19 cellular contexts compared by ENCODE assay signal in the genomic region with DNA sequence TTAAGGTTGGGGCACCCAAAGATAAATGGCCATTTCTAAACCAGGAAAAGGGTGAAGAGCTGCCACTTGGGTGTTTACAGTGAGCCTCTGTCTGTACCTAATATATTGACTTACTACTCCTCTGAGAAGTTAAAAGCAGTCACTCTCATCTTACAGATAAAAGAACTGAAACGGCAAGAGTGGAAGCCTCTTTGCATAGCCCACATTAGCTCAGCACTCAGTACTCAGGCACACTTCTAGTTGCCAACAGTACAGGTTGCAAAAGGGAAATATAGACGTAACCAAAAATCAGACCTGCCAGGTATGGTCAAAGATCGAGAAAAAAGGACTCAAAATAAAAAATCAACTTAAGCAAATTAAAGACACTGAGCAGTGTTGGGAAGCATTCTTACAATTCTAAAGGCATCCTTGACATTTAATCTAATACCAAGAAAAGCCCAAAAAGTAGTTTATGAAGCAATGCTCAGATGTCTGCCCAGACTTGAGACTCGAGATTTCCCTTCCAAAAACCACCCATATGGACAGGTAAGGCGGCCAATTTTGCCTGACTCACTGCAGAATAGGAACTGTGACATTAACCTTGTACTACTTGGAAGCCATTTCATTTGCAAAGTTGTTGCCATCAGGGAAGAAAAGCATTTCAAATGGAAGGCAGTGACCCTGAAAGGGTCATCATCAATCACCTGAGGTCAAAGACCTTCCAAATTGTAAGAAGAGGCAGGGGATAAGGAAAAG.
A peak's percentile ranks its signal among the peaks of the same experiment; 100 is the strongest.
DNase-seq lines count a peak whose midpoint lies in the region; ATAC-seq and TF ChIP-seq lines count a peak whose summit lies in the region.
"Had no signal": no experiment of that assay in that cellular context is flagged by ENCODE, and none has a peak within 500 bp of the region (broad histone marks: within the 10 kb centered on the region; RNA-seq: fewer than 3 reads in every experiment).

No MANE protein-coding gene starts in this region.

- H3K36me3 ChIP-seq in HUES48 (ENCODE audit: control insufficient read depth, insufficient read depth, low read length) (peaks cover 25% of the 10 kb centered on the region), breast epithelium (no peaks in the 10 kb centered on the region)

- H3K27me3 ChIP-seq in HUES48 (ENCODE audit: control insufficient read depth, insufficient read depth, low read length) (no peaks in the 10 kb centered on the region), breast epithelium (no peaks in the 10 kb centered on the region)
- H3K27me3 ChIP-seq: vagina had no signal

- no peak for TF ChIP-seq CTCF in GM12865 (IDR thresholded peaks at IDR 0.05; ENCODE audit: insufficient read depth, low read depth, low read length, missing control alignments)
- TF ChIP-seq CTCF in breast epithelium (IDR thresholded peaks at IDR 0.05), result no peak

- no peaks in the 10 kb centered on the region for H3K4me1 Mint-ChIP-seq in activated CD8-positive, alpha-beta memory T cell treated with anti-CD3 and anti-CD28 coated beads, Interleukin-2, amount 10 ng/mL, durations not matched to agents 7 days and 5 days

- H3K4me1 ChIP-seq in HUES48 (ENCODE audit: control insufficient read depth, insufficient read depth, low read length) (peaks cover 41% of the 10 kb centered on the region), breast epithelium (no peaks in the 10 kb centered on the region)
- H3K4me1 ChIP-seq: left ventricle myocardium inferior, parathyroid adenoma had no signal

- intact Hi-C loops in breast epithelium (cut with DNase I; ENCODE audit: low total_unique reads), result no loop called here

- H3K9me3 Mint-ChIP-seq in activated CD8-positive, alpha-beta memory T cell treated with anti-CD3 and anti-CD28 coated beads, Interleukin-2, amount 10 ng/mL, durations not matched to agents 7 days and 5 days (ENCODE audit: low read depth), result no peaks in the 10 kb centered on the region

- no peak overlapping the region for H3K27ac Mint-ChIP-seq in activated CD8-positive, alpha-beta memory T cell treated with anti-CD3 and anti-CD28 coated beads, Interleukin-2, amount 10 ng/mL, durations not matched to agents 7 days and 5 days

- H3K36me3 Mint-ChIP-seq in activated CD8-positive, alpha-beta memory T cell treated with anti-CD3 and anti-CD28 coated beads, Interleukin-2, amount 10 ng/mL, durations not matched to agents 7 days and 5 days, result peaks cover 2% of the 10 kb centered on the region

- no peak overlapping the region for H3K4me3 Mint-ChIP-seq in activated CD8-positive, alpha-beta memory T cell treated with anti-CD3 and anti-CD28 coated beads, Interleukin-2, amount 10 ng/mL, durations not matched to agents 7 days and 5 days

- DNase-seq in GM12865 (ENCODE audit: low read depth) (peak; percentile 11), NCI-H146 (lab: John Stamatoyannopoulos, UW) (no peak), breast epithelium (ENCODE audit: low spot score in 2 of 2) (no peak), epidermal melanocyte (ENCODE audit: insufficient read length, low spot score) (no peak)
- DNase-seq in activated CD8-positive, alpha-beta memory T cell treated with anti-CD3 and anti-CD28 coated beads, Interleukin-2, amount 10 ng/mL, durations not matched to agents 7 days and 5 days, result no peak
- DNase-seq: activated effector memory CD4-positive, alpha-beta T cell treated with Interleukin-2 at 50 U/mL for 16 hours; GDM1; HCEC 1CT; left ventricle myocardium inferior; NCI-H1092; NCI-H2227 treated with DMSO at 0.1 percent for 48 hours; stimulated activated naive CD8-positive, alpha-beta T cell treated with anti-CD3 and anti-CD28 coated beads, Interleukin-15, Interleukin-2, amounts not matched to agents 100 U/mL and 50 U/mL, for 24 hours had no signal

- H3K9me3 ChIP-seq in HUES48 (ENCODE audit: control insufficient read depth, insufficient read depth, low read length) (no peaks in the 10 kb centered on the region), breast epithelium (no peaks in the 10 kb centered on the region)
- H3K9me3 ChIP-seq: left ventricle myocardium inferior, vagina had no signal

- no peak overlapping the region for H3K4me3 ChIP-seq in GM12865 (ENCODE audit: low read depth, low read length)
- no peak overlapping the region for H3K4me3 ChIP-seq in HUES48 (ENCODE audit: low read depth, low read length)
- no peak overlapping the region for H3K4me3 ChIP-seq in breast epithelium
- H3K4me3 ChIP-seq: left ventricle myocardium inferior, SK-N-MC, skin epidermis, vagina had no signal

- H3K27ac ChIP-seq in HUES48 (ENCODE audit: low read depth, low read length), result peak overlapping the region; percentile 42
- H3K27ac ChIP-seq in breast epithelium, result no peak overlapping the region
- H3K27ac ChIP-seq: left ventricle myocardium inferior, parathyroid adenoma, SK-N-MC, skin epidermis, vagina had no signal

- peak; percentile 65 for ATAC-seq in GM19397 (IDR thresholded peaks at IDR 0.05; ENCODE audit: unreplicated experiment)
- peak; percentile 64 for ATAC-seq in HG02642 (IDR thresholded peaks at IDR 0.05; ENCODE audit: poor library complexity, unreplicated experiment)
- no peak for ATAC-seq in activated CD8-positive, alpha-beta memory T cell treated with anti-CD3 and anti-CD28 coated beads, Interleukin-2, amount 10 ng/mL, durations not matched to agents 7 days and 5 days
- ATAC-seq: stimulated activated naive CD8-positive, alpha-beta T cell treated with anti-CD3 and anti-CD28 coated beads, Interleukin-15, Interleukin-2, amounts not matched to agents 100 U/mL and 50 U/mL, for 24 hours had no signal

- H3K9ac ChIP-seq in HUES48 (ENCODE audit: low read depth, low read length), result no peak overlapping the region
- H3K9ac ChIP-seq: parathyroid adenoma had no signal

- no peak for TF ChIP-seq POLR2A in breast epithelium (IDR thresholded peaks at IDR 0.05)

- CTCF ChIA-PET in activated CD8-positive, alpha-beta memory T cell treated with anti-CD3 and anti-CD28 coated beads, Interleukin-2, amount 10 ng/mL, durations not matched to agents 7 days and 5 days (lab: Charles Lee), result no interaction called here

- no peaks in the 10 kb centered on the region for H3K27me3 Mint-ChIP-seq in activated CD8-positive, alpha-beta memory T cell treated with anti-CD3 and anti-CD28 coated beads, Interleukin-2, amount 10 ng/mL, durations not matched to agents 7 days and 5 days
